In genomic region chr6:14875678-14876063, GRCh38 we compare ENCODE assay signal across 11 cellular contexts.
DNase-seq lines count a peak whose midpoint lies in the region; ATAC-seq and TF ChIP-seq lines count a peak whose summit lies in the region.
"Had no signal": no experiment of that assay in that cellular context is flagged by ENCODE, and none has a peak within 500 bp of the region (broad histone marks: within the 10 kb centered on the region; RNA-seq: fewer than 3 reads in every experiment).

No MANE protein-coding gene starts in this region.

- TF ChIP-seq CTCF in A673 (conservative IDR thresholded peaks at IDR 0.05; ENCODE audit: low read depth, low read length) (no peak), IMR-90 (conservative IDR thresholded peaks at IDR 0.05; ENCODE audit: low read depth, low read length) (no peak), left ventricle myocardium inferior (IDR thresholded peaks at IDR 0.05; ENCODE audit: borderline replicate concordance) (no peak), foreskin fibroblast (IDR thresholded peaks at IDR 0.05; ENCODE audit: low read depth, low read length) (no peak), colonic mucosa (IDR thresholded peaks at IDR 0.05) (no peak)
- TF ChIP-seq CTCF in CD8-positive, alpha-beta T cell (IDR thresholded peaks at IDR 0.05), result no peak

- no peak for TF ChIP-seq POLR2A in IMR-90 (IDR thresholded peaks at IDR 0.05; ENCODE audit: low read depth, low read length)

- no peak overlapping the region for H2AK9ac ChIP-seq in IMR-90 (replicated peaks; ENCODE audit: low read depth, low read length, poor library complexity)

- no peak overlapping the region for H2BK5ac ChIP-seq in IMR-90 (ENCODE audit: low read depth, low read length, poor library complexity, severe bottlenecking)

- BruUV-seq in A673 (replicated peaks; lab: Mats Ljungman, UMichigan) (no TSS peak), IMR-90 (replicated peaks; lab: Mats Ljungman, UMichigan) (no TSS peak)

- peaks cover 22% of the 10 kb centered on the region for H3K4me1 Mint-ChIP-seq in CD8-positive, alpha-beta T cell (ENCODE audit: low read depth)

- no peak overlapping the region for H2AK5ac ChIP-seq in IMR-90 (ENCODE audit: low read depth, low read length)

- no peak overlapping the region for H3K18ac ChIP-seq in IMR-90 (ENCODE audit: low read depth, low read length)

- H3K14ac ChIP-seq in IMR-90 (replicated peaks; ENCODE audit: low read depth, low read length), result peak overlapping the region; percentile 3; the same call in 1 of the 2 replicates

- peaks cover 4% of the 10 kb centered on the region; the same call in 1 of the 2 replicates for H3K9me1 ChIP-seq in IMR-90 (ENCODE audit: insufficient read depth, low read length)

- peak overlapping the region; percentile 63; the same call in 1 of the 2 replicates for H2BK120ac ChIP-seq in IMR-90 (ENCODE audit: low read depth, low read length)

- no peak overlapping the region for H4K5ac ChIP-seq in IMR-90 (ENCODE audit: low read depth, low read length)

- peak overlapping the region; percentile 19; the same call in 1 of the 2 replicates for H2BK20ac ChIP-seq in IMR-90 (ENCODE audit: low read depth, low read length)

- H3K4me1 ChIP-seq in A673 (ENCODE audit: insufficient read depth, low read length, poor library complexity, severe bottlenecking) (peaks cover 57% of the 10 kb centered on the region), IMR-90 (ENCODE audit: control insufficient read depth, insufficient read depth, low read length) (peaks cover 11% of the 10 kb centered on the region), left ventricle myocardium inferior (peaks cover 44% of the 10 kb centered on the region), colonic mucosa (no peaks in the 10 kb centered on the region)
- H3K4me1 ChIP-seq in CD8-positive, alpha-beta T cell (ENCODE audit: insufficient read depth, low read length), result peaks cover 21% of the 10 kb centered on the region
- H3K4me1 ChIP-seq: thyroid gland had no signal

- H2BK15ac ChIP-seq in IMR-90 (ENCODE audit: low read depth, low read length), result 0 out of 3 replicates have a peak overlapping the region, but pooled peaks have one; percentile 55

- ATAC-seq in GM18520 (IDR thresholded peaks at IDR 0.05; ENCODE audit: unreplicated experiment), result peak; percentile 63
- peak; percentile 51 for ATAC-seq in HG02623 (IDR thresholded peaks at IDR 0.05; ENCODE audit: unreplicated experiment)
- ATAC-seq in IMR-90 (ENCODE audit: low read depth), result no peak
- ATAC-seq in CD8-positive, alpha-beta T cell, result no peak

- H3K4me2 ChIP-seq in IMR-90 (ENCODE audit: low read depth, low read length), result no peak overlapping the region

- dilution Hi-C loops in IMR-90 (cut with HindIII; ENCODE audit: low sequenced_read_pairs, unreplicated experiment), result no loop called here

- intact Hi-C loops in A673 (cut with micrococcal nuclease; ENCODE audit: unreplicated experiment) (loop anchor here (2.0 kb wide), 2 partner anchors 233 to 493 kb away; no protein-coding TSS in a partner anchor), IMR-90 (cut with micrococcal nuclease) (no loop called here), left ventricle myocardium inferior (cut with micrococcal nuclease) (no loop called here), colonic mucosa (cut with DNase I) (no loop called here)
- intact Hi-C loops in CD8-positive, alpha-beta T cell (cut with DNase I, micrococcal nuclease), result loop anchor here in 1 of 2 experiments (5.0 kb wide), 1 partner anchor 143 kb away; no protein-coding TSS in a partner anchor

- no peaks in the 10 kb centered on the region for H3K9me3 ChIP-seq in A673 (ENCODE audit: low read depth, low read length, poor library complexity, severe bottlenecking)
- H3K9me3 ChIP-seq in IMR-90 (ENCODE audit: control insufficient read depth, insufficient read depth, low read length), result no peaks in the 10 kb centered on the region
- H3K9me3 ChIP-seq in CD8-positive, alpha-beta T cell (ENCODE audit: low read length), result no peaks in the 10 kb centered on the region
- no peaks in the 10 kb centered on the region for H3K9me3 ChIP-seq in left ventricle myocardium inferior (replicated peaks)
- no peaks in the 10 kb centered on the region for H3K9me3 ChIP-seq in colonic mucosa
- H3K9me3 ChIP-seq: thyroid gland had no signal

- no peaks in the 10 kb centered on the region for H3K36me3 Mint-ChIP-seq in CD8-positive, alpha-beta T cell

- CTCF ChIA-PET in A673 (lab: Charles Lee), result no interaction called here
- CTCF ChIA-PET in IMR-90 (lab: Yijun Ruan, JAX), result no interaction called here
- CTCF ChIA-PET in CD8-positive, alpha-beta T cell (lab: Charles Lee), result no interaction called here

- no peak overlapping the region for H3K4me3 Mint-ChIP-seq in CD8-positive, alpha-beta T cell

- no peaks in the 10 kb centered on the region for H4K20me1 ChIP-seq in IMR-90 (ENCODE audit: insufficient read depth, low read length)
- H4K20me1 ChIP-seq: BLaER1 had no signal

- H3K79me1 ChIP-seq in IMR-90 (ENCODE audit: low read depth in 1 of 2, low read length in 2 of 2), result no peaks in the 10 kb centered on the region

- H3K36me3 ChIP-seq in A673 (ENCODE audit: insufficient read depth, low read length, poor library complexity, severe bottlenecking), result no peaks in the 10 kb centered on the region
- H3K36me3 ChIP-seq in IMR-90 (ENCODE audit: control insufficient read depth, insufficient read depth, low read length), result no peaks in the 10 kb centered on the region
- no peaks in the 10 kb centered on the region for H3K36me3 ChIP-seq in CD8-positive, alpha-beta T cell (ENCODE audit: insufficient read depth, low read length)
- H3K36me3 ChIP-seq in left ventricle myocardium inferior, result no peaks in the 10 kb centered on the region
- H3K36me3 ChIP-seq in colonic mucosa, result no peaks in the 10 kb centered on the region
- H3K36me3 ChIP-seq: BLaER1, thyroid gland had no signal

- H2AFZ ChIP-seq in IMR-90 (replicated peaks; ENCODE audit: low read length, poor library complexity), result no peak overlapping the region

- H3K56ac ChIP-seq in IMR-90 (ENCODE audit: extremely low read depth, insufficient read depth, low read length), result no peak overlapping the region

- no peak for DNase-seq in A673 (ENCODE audit: low spot score)
- DNase-seq in IMR-90, result no peak
- DNase-seq in CD8-positive, alpha-beta T cell, result no peak
- DNase-seq in left ventricle myocardium inferior, result no peak
- DNase-seq in foreskin fibroblast, result no peak
- DNase-seq in colonic mucosa, result no peak
- DNase-seq: NCI-H526 treated with DMSO at 0.1 percent for 48 hours, thyroid gland had no signal

- in situ Hi-C loops in IMR-90 (cut with MboI; ENCODE audit: low sequenced_read_pairs), result no loop called here

- whole genome bisulfite sequencing in IMR-90 (ENCODE audit: extremely low coverage in 2 of 2, insufficient read length in 1 of 2), 2 experiments, result no CpG with 5 or more reads among the region's 3 CpGs

- H3K9me3 Mint-ChIP-seq in CD8-positive, alpha-beta T cell, result no peaks in the 10 kb centered on the region

- H3K9ac ChIP-seq in IMR-90 (ENCODE audit: low read depth, low read length) (no peak overlapping the region), colonic mucosa (ENCODE audit: low read depth in 2 of 2, low read length in 2 of 2) (no peak overlapping the region)
- H3K9ac ChIP-seq: BLaER1 had no signal

- POLR2A ChIA-PET in A673 (lab: Charles Lee; ENCODE audit: low non-redundant PET), result no interaction called here
- POLR2A ChIA-PET in IMR-90 (lab: Charles Lee; ENCODE audit: unreplicated experiment), result no interaction called here
- POLR2A ChIA-PET in CD8-positive, alpha-beta T cell (lab: Charles Lee), result no interaction called here

- H3K4ac ChIP-seq in IMR-90 (ENCODE audit: low read depth, low read length), result peak overlapping the region; percentile 15; the same call in 1 of the 2 replicates

- no peaks in the 10 kb centered on the region for H3K27me3 Mint-ChIP-seq in CD8-positive, alpha-beta T cell (ENCODE audit: low read depth)

- H3K4me3 ChIP-seq in A673 (ENCODE audit: low read depth, low read length, poor library complexity, severe bottlenecking) (no peak overlapping the region), IMR-90 (ENCODE audit: insufficient read depth, low read depth, low read length) (no peak overlapping the region), left ventricle myocardium inferior (no peak overlapping the region), foreskin fibroblast (ENCODE audit: low read depth in 1 of 2, low read length in 2 of 2) (no peak overlapping the region), colonic mucosa (no peak overlapping the region)
- no peak overlapping the region for H3K4me3 ChIP-seq in CD8-positive, alpha-beta T cell (ENCODE audit: low read depth, low read length)
- H3K4me3 ChIP-seq: BLaER1, thyroid gland had no signal

- H4K8ac ChIP-seq in IMR-90 (ENCODE audit: low read depth in 2 of 2, low read length in 2 of 2), result peak overlapping the region in 1 of 2 experiments; percentile 8; a peak in 1 of 4 replicates

- no peak overlapping the region for H3K23ac ChIP-seq in IMR-90 (ENCODE audit: low read depth, low read length)

- 0 out of 2 replicates have a peak overlapping the region, but pooled peaks have one; percentile 10 for H4K91ac ChIP-seq in IMR-90 (ENCODE audit: insufficient read depth, low read depth, low read length)

- H3K27me3 ChIP-seq in A673 (replicated peaks; ENCODE audit: insufficient read depth, low read depth, low read length, poor library complexity), result no peaks in the 10 kb centered on the region
- H3K27me3 ChIP-seq in IMR-90 (ENCODE audit: control insufficient read depth, insufficient read depth, low read length), result no peaks in the 10 kb centered on the region
- no peaks in the 10 kb centered on the region for H3K27me3 ChIP-seq in CD8-positive, alpha-beta T cell (ENCODE audit: insufficient read depth, low read length)
- no peaks in the 10 kb centered on the region for H3K27me3 ChIP-seq in left ventricle myocardium inferior (ENCODE audit: low read depth)
- H3K27me3 ChIP-seq in colonic mucosa, result no peaks in the 10 kb centered on the region
- H3K27me3 ChIP-seq: BLaER1, thyroid gland had no signal

- H3K27ac ChIP-seq in A673 (ENCODE audit: low read depth, low read length, poor library complexity, severe bottlenecking) (peak overlapping the region; percentile 96), IMR-90 (ENCODE audit: insufficient read depth, low read length) (no peak overlapping the region), left ventricle myocardium inferior (replicated peaks) (no peak overlapping the region), colonic mucosa (no peak overlapping the region)
- no peak overlapping the region for H3K27ac ChIP-seq in CD8-positive, alpha-beta T cell (ENCODE audit: low read depth, low read length)
- H3K27ac ChIP-seq: thyroid gland had no signal

- no peak overlapping the region for H3K27ac Mint-ChIP-seq in CD8-positive, alpha-beta T cell

- TF ChIP-seq RAD21 in IMR-90 (IDR thresholded peaks at IDR 0.05; ENCODE audit: low read length), result no peak

TF ChIP-seq in IMR-90, 13 proteins besides CTCF, POLR2A, EP300 and RAD21 (continues in another document):
- no peak for TF ChIP-seq SMC3 (IDR thresholded peaks at IDR 0.05; ENCODE audit: low read depth, low read length)
- no peak for TF ChIP-seq BHLHE40 (IDR thresholded peaks at IDR 0.05; ENCODE audit: low read depth, low read length)

Comparison
In these comparisons a context has a peak if more than half of its experiments do, and no peak if none do; other contexts are left out.
1. ATAC-seq: peak in GM18520 (single experiment) and HG02623 (single experiment); none in IMR-90 (single experiment) and CD8-positive, alpha-beta T cell (single experiment).